In genomic region chr5:164206196-164206595, GRCh38 we compare ENCODE assay signal across 1 cellular context.
TF ChIP-seq lines count a peak whose summit lies in the region.

No MANE protein-coding gene starts in this region.

TF ChIP-seq in SK-N-SH, 30 proteins besides CTCF, POLR2A, EP300 and RAD21 (continued from another document):
- TF ChIP-seq, protein P1, sequence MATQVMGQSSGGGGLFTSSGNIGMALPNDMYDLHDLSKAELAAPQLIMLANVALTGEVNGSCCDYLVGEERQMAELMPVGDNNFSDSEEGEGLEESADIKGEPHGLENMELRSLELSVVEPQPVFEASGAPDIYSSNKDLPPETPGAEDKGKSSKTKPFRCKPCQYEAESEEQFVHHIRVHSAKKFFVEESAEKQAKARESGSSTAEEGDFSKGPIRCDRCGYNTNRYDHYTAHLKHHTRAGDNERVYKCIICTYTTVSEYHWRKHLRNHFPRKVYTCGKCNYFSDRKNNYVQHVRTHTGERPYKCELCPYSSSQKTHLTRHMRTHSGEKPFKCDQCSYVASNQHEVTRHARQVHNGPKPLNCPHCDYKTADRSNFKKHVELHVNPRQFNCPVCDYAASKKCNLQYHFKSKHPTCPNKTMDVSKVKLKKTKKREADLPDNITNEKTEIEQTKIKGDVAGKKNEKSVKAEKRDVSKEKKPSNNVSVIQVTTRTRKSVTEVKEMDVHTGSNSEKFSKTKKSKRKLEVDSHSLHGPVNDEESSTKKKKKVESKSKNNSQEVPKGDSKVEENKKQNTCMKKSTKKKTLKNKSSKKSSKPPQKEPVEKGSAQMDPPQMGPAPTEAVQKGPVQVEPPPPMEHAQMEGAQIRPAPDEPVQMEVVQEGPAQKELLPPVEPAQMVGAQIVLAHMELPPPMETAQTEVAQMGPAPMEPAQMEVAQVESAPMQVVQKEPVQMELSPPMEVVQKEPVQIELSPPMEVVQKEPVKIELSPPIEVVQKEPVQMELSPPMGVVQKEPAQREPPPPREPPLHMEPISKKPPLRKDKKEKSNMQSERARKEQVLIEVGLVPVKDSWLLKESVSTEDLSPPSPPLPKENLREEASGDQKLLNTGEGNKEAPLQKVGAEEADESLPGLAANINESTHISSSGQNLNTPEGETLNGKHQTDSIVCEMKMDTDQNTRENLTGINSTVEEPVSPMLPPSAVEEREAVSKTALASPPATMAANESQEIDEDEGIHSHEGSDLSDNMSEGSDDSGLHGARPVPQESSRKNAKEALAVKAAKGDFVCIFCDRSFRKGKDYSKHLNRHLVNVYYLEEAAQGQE (IDR thresholded peaks at IDR 0.05; ENCODE audit: low read depth, low read length): no peak
- TF ChIP-seq, protein P2, sequence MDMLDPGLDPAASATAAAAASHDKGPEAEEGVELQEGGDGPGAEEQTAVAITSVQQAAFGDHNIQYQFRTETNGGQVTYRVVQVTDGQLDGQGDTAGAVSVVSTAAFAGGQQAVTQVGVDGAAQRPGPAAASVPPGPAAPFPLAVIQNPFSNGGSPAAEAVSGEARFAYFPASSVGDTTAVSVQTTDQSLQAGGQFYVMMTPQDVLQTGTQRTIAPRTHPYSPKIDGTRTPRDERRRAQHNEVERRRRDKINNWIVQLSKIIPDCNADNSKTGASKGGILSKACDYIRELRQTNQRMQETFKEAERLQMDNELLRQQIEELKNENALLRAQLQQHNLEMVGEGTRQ (IDR thresholded peaks at IDR 0.05; ENCODE audit: borderline replicate concordance, low read depth, low read length): no peak
- no peak for TF ChIP-seq MEF2A (IDR thresholded peaks at IDR 0.05; ENCODE audit: borderline replicate concordance, low read depth)
TF ChIP-seq in SK-N-SH: peak in this region for 5.
